29 cellular contexts compared by ENCODE assay signal in the genomic region with DNA sequence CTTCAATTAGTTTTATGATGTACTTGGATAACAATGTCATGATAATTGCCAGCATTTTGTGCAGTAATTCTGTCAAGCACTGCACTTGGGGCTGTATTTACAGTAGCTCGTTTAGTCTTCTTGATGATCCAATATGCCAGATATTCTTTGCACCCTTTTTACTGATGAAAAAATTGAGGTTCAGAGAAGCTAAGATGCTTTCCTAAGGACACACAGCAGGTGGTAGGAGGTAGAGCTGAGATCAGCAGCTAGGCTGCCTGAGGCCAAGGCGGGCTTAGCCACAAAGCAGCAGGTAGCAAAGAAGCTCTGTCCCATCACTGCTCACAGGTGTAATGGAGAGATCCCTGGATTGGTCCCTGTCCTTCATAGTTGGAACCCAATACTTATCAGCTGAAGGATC. TPM values are rescaled to one million over a fixed set of nuclear protein-coding genes. Genes with fewer than 3 reads are reported as not detected.
"Had no signal": no experiment of that assay in that cellular context is flagged by ENCODE, and none has a peak within 500 bp of the region (broad histone marks: within the 10 kb centered on the region; RNA-seq: fewer than 3 reads in every experiment).

No MANE protein-coding gene starts in this region.

- H3K9me3 Mint-ChIP-seq: naive B cell; natural killer cell treated with Interleukin-12 subunit alpha and Interleukin-12 subunit beta and Interleukin-15 and Interleukin-18, amount 100 ng/mL, for 72 hours; neural crest cell; stimulated activated naive CD8-positive, alpha-beta T cell treated with anti-CD3 and anti-CD28 coated beads, Interleukin-15, amount 100 ng/mL, for 72 hours had no signal

- H3K27me3 ChIP-seq: dorsolateral prefrontal cortex, gastrocnemius medialis, neutrophil, spleen, suprapubic skin, transverse colon, upper lobe of right lung, uterus had no signal

- DNase-seq: dorsolateral prefrontal cortex; effector CD4-positive, alpha-beta T cell; foreskin fibroblast; gastrocnemius medialis; mesenchymal stem cell; mucosa of descending colon; naive B cell; right cardiac atrium; stimulated activated CD4-positive, alpha-beta T cell treated with anti-CD3 and anti-CD28 coated beads, Interleukin-4, amount 100 ng/mL, for 4 hours; stimulated activated naive CD4-positive, alpha-beta T cell; stimulated activated naive CD8-positive, alpha-beta T cell treated with anti-CD3 and anti-CD28 coated beads, Interleukin-15, amount 100 ng/mL, for 72 hours; transverse colon; upper lobe of right lung; uterus had no signal

- ATAC-seq: esophagus mucosa; gastrocnemius medialis; mucosa of descending colon; natural killer cell treated with Interleukin-12 subunit alpha and Interleukin-12 subunit beta and Interleukin-15 and Interleukin-18, amount 100 ng/mL, for 72 hours; right cardiac atrium; stimulated activated naive CD8-positive, alpha-beta T cell treated with anti-CD3 and anti-CD28 coated beads, Interleukin-15, amount 100 ng/mL, for 72 hours; upper lobe of right lung had no signal

- H3K36me3 Mint-ChIP-seq: mesothelial cell of epicardium; naive B cell; natural killer cell treated with Interleukin-12 subunit alpha and Interleukin-12 subunit beta and Interleukin-15 and Interleukin-18, amount 100 ng/mL, for 72 hours had no signal

- H3K4me3 Mint-ChIP-seq: mesothelial cell of epicardium; naive B cell; natural killer cell treated with Interleukin-12 subunit alpha and Interleukin-12 subunit beta and Interleukin-15 and Interleukin-18, amount 100 ng/mL, for 72 hours; neural crest cell; stimulated activated naive CD8-positive, alpha-beta T cell treated with anti-CD3 and anti-CD28 coated beads, Interleukin-15, amount 100 ng/mL, for 72 hours had no signal

- H3K9ac ChIP-seq: parathyroid adenoma had no signal

- H3K36me3 ChIP-seq: gastrocnemius medialis, neutrophil, prostate gland, spleen, suprapubic skin, transverse colon, upper lobe of right lung, uterus had no signal

- H3K79me2 ChIP-seq: parathyroid adenoma had no signal

- FAIRE-seq: colon, keratinocyte had no signal

- H3K4me1 ChIP-seq: parathyroid adenoma, prostate gland, uterus had no signal

- H3K4me3 ChIP-seq: dorsolateral prefrontal cortex, gastrocnemius medialis, mucosa of descending colon, prostate gland, skin epidermis, spleen, suprapubic skin, transverse colon, upper lobe of right lung, uterus had no signal

- H2AFZ ChIP-seq: parathyroid adenoma had no signal

- H3K9me3 ChIP-seq: gastrocnemius medialis, mucosa of descending colon, neutrophil, prostate gland, spleen, suprapubic skin, transverse colon, upper lobe of right lung, uterus had no signal

- H3K27ac ChIP-seq: epithelial cell of prostate, gastrocnemius medialis, neutrophil, parathyroid adenoma, prostate gland, spleen, suprapubic skin, transverse colon, upper lobe of right lung had no signal

- H3K27ac Mint-ChIP-seq: mesothelial cell of epicardium had no signal

RNA-seq across cellular contexts. Expression of gene ZC3H12D, which starts 51.4 kb away (rescaled TPM):
- total RNA-seq: glomerular endothelial cell, lung microvascular endothelial cell had no signal
